Comparison of ENCODE assay signal across 17 cellular contexts in genomic region chr4:183140911-183141320, GRCh38. TPM values are rescaled to one million over a fixed set of nuclear protein-coding genes. Genes with fewer than 3 reads are reported as not detected.
DNase-seq lines count a peak whose midpoint lies in the region; ATAC-seq and TF ChIP-seq lines count a peak whose summit lies in the region.
"Had no signal": no experiment of that assay in that cellular context is flagged by ENCODE, and none has a peak within 500 bp of the region (broad histone marks: within the 10 kb centered on the region; RNA-seq: fewer than 3 reads in every experiment).

No MANE protein-coding gene starts in this region.

- H2AFZ ChIP-seq in OCI-LY3 (ENCODE audit: low read depth, low read length): 0 out of 2 replicates have a peak overlapping the region, but pooled peaks have one; percentile 13

- H3K9me3 ChIP-seq in OCI-LY3 (ENCODE audit: insufficient read depth, low read length): no peaks in the 10 kb centered on the region
- H3K9me3 ChIP-seq in testis: no peaks in the 10 kb centered on the region
- H3K9me3 ChIP-seq: esophagus muscularis mucosa had no signal

- H3K27ac Mint-ChIP-seq in natural killer cell treated with Interleukin-12 subunit alpha and Interleukin-12 subunit beta and Interleukin-15 and Interleukin-18, amount 100 ng/mL, for 72 hours: no peak overlapping the region
- H3K27ac Mint-ChIP-seq: activated naive CD4-positive, alpha-beta T cell treated with anti-CD3 and anti-CD28 coated beads, Interleukin-2, amount 50 U/mL, for 72 hours; memory B cell; stimulated activated naive CD8-positive, alpha-beta T cell treated with anti-CD3 and anti-CD28 coated beads, Interleukin-15, amount 100 ng/mL, for 72 hours had no signal

- H3K4me1 ChIP-seq in OCI-LY3 (ENCODE audit: low read length) (peaks cover 10% of the 10 kb centered on the region), testis (peaks cover 4% of the 10 kb centered on the region)

- H3K9me3 Mint-ChIP-seq in natural killer cell treated with Interleukin-12 subunit alpha and Interleukin-12 subunit beta and Interleukin-15 and Interleukin-18, amount 100 ng/mL, for 72 hours: no peaks in the 10 kb centered on the region
- H3K9me3 Mint-ChIP-seq: CD8-positive, alpha-beta memory T cell; memory B cell; stimulated activated naive CD8-positive, alpha-beta T cell treated with anti-CD3 and anti-CD28 coated beads, Interleukin-15, amount 100 ng/mL, for 72 hours had no signal

- H3K36me3 ChIP-seq in OCI-LY3 (replicated peaks; ENCODE audit: low read depth, low read length) (no peaks in the 10 kb centered on the region), testis (ENCODE audit: low read depth, missing control alignments) (no peaks in the 10 kb centered on the region)
- H3K36me3 ChIP-seq: esophagus muscularis mucosa had no signal

- H3K4me3 Mint-ChIP-seq in natural killer cell treated with Interleukin-12 subunit alpha and Interleukin-12 subunit beta and Interleukin-15 and Interleukin-18, amount 100 ng/mL, for 72 hours: no peak overlapping the region
- H3K4me3 Mint-ChIP-seq: CD8-positive, alpha-beta memory T cell; memory B cell; stimulated activated naive CD8-positive, alpha-beta T cell treated with anti-CD3 and anti-CD28 coated beads, Interleukin-15, amount 100 ng/mL, for 72 hours had no signal

- H3K4me1 Mint-ChIP-seq in natural killer cell treated with Interleukin-12 subunit alpha and Interleukin-12 subunit beta and Interleukin-15 and Interleukin-18, amount 100 ng/mL, for 72 hours (ENCODE audit: low read depth in 2 of 2): peaks cover 12 to 19% of the 10 kb centered on the region in 2 donors
- H3K4me1 Mint-ChIP-seq: memory B cell; stimulated activated naive CD8-positive, alpha-beta T cell treated with anti-CD3 and anti-CD28 coated beads, Interleukin-15, amount 100 ng/mL, for 72 hours had no signal

- TF ChIP-seq CTCF in OCI-LY3 (IDR thresholded peaks at IDR 0.05; ENCODE audit: low read depth, low read length) (no peak), testis (IDR thresholded peaks at IDR 0.05) (no peak)

- TF ChIP-seq POLR2A in testis (IDR thresholded peaks at IDR 0.05): no peak

- H3K27me3 ChIP-seq in OCI-LY3 (ENCODE audit: low read depth, low read length) (no peaks in the 10 kb centered on the region), testis (no peaks in the 10 kb centered on the region)
- H3K27me3 ChIP-seq: esophagus muscularis mucosa had no signal

- no peaks in the 10 kb centered on the region for H4K20me1 ChIP-seq in OCI-LY3 (ENCODE audit: insufficient read depth, low read length)

- H3K4me3 ChIP-seq in OCI-LY3 (ENCODE audit: low read length) (no peak overlapping the region), testis (no peak overlapping the region)
- H3K4me3 ChIP-seq: coronary artery, esophagus muscularis mucosa, skin epidermis had no signal

- no peak overlapping the region for H3K4me2 ChIP-seq in OCI-LY3 (ENCODE audit: low read length)

- WGBS in testis, 2 donors: 54 to 57% methylated on average over 2 of the region's 2 CpGs

- peak; percentile 33 to 40 for ATAC-seq in natural killer cell treated with Interleukin-12 subunit alpha and Interleukin-12 subunit beta and Interleukin-15 and Interleukin-18, amount 100 ng/mL, for 72 hours
- ATAC-seq in GM21737 (IDR thresholded peaks at IDR 0.05; ENCODE audit: unreplicated experiment): no peak
- ATAC-seq: activated naive CD4-positive, alpha-beta T cell treated with anti-CD3 and anti-CD28 coated beads, Interleukin-2, amount 50 U/mL, for 72 hours; stimulated activated naive CD8-positive, alpha-beta T cell treated with anti-CD3 and anti-CD28 coated beads, Interleukin-15, amount 100 ng/mL, for 72 hours had no signal

- intact Hi-C loops in testis (cut with DNase I; ENCODE audit: low total_unique reads): no loop called here

- H3K79me2 ChIP-seq in OCI-LY3 (ENCODE audit: low read length): no peaks in the 10 kb centered on the region

- peaks cover 3% of the 10 kb centered on the region in 2 donors for H3K27me3 Mint-ChIP-seq in natural killer cell treated with Interleukin-12 subunit alpha and Interleukin-12 subunit beta and Interleukin-15 and Interleukin-18, amount 100 ng/mL, for 72 hours
- H3K27me3 Mint-ChIP-seq: memory B cell; stimulated activated naive CD8-positive, alpha-beta T cell treated with anti-CD3 and anti-CD28 coated beads, Interleukin-15, amount 100 ng/mL, for 72 hours had no signal

- no peaks in the 10 kb centered on the region for H3K36me3 Mint-ChIP-seq in natural killer cell treated with Interleukin-12 subunit alpha and Interleukin-12 subunit beta and Interleukin-15 and Interleukin-18, amount 100 ng/mL, for 72 hours
- H3K36me3 Mint-ChIP-seq: activated naive CD4-positive, alpha-beta T cell treated with anti-CD3 and anti-CD28 coated beads, Interleukin-2, amount 50 U/mL, for 72 hours; CD8-positive, alpha-beta memory T cell; memory B cell had no signal

- H3K27ac ChIP-seq in OCI-LY3 (ENCODE audit: low read length) (no peak overlapping the region), testis (no peak overlapping the region)
- H3K27ac ChIP-seq: coronary artery, esophagus muscularis mucosa, skin epidermis had no signal

- DNase-seq in GM03348 (ENCODE audit: low spot score) (peak; percentile 64), dedifferentiated amniotic fluid mesenchymal stem cell (ENCODE audit: extremely low spot score) (peak; percentile 30), activated gamma-delta T cell (lab: John Stamatoyannopoulos, UW) (no peak), hepatic stellate cell (ENCODE audit: low spot score) (no peak), testis (no peak)
- DNase-seq in natural killer cell treated with Interleukin-12 subunit alpha and Interleukin-12 subunit beta and Interleukin-15 and Interleukin-18, amount 100 ng/mL, for 72 hours (ENCODE audit: low spot score): no peak
- DNase-seq: CD8-positive, alpha-beta memory T cell; GF-D8; occipital lobe; stimulated activated naive CD8-positive, alpha-beta T cell treated with anti-CD3 and anti-CD28 coated beads, Interleukin-15, amount 100 ng/mL, for 72 hours had no signal

- H3K9ac ChIP-seq in OCI-LY3 (ENCODE audit: low read length): no peak overlapping the region

RNA-seq across cellular contexts. Expression of gene WWC2, which starts 41.9 kb away (rescaled TPM):
- total RNA-seq in natural killer cell treated with Interleukin-12 subunit alpha and Interleukin-12 subunit beta and Interleukin-15 and Interleukin-18, amount 100 ng/mL, for 72 hours: 10 to 100 TPM in 1 of 2 donors, 1 to 10 TPM in 1; 5.1 to 10.0 TPM
- total RNA-seq in testis: 10 to 100 TPM; 64.2 to 76.7 TPM
- 34.4 TPM for polyA plus RNA-seq in testis (ENCODE audit: insufficient read depth, low read depth, low replicate concordance)

Comparison
In these comparisons a context has a peak if more than half of its experiments do, and no peak if none do; other contexts are left out.
1. DNase-seq: peak in GM03348 (single experiment) and dedifferentiated amniotic fluid mesenchymal stem cell (single experiment); none in natural killer cell treated with Interleukin-12 subunit alpha and Interleukin-12 subunit beta and Interleukin-15 and Interleukin-18, amount 100 ng/mL, for 72 hours (single experiment), activated gamma-delta T cell (single experiment), hepatic stellate cell (single experiment) and testis (single experiment).
2. RNA of gene WWC2, which starts 41.9 kb away (total RNA-seq): 64.2 to 76.7 TPM in testis; 5.1 to 10.0 TPM in natural killer cell treated with Interleukin-12 subunit alpha and Interleukin-12 subunit beta and Interleukin-15 and Interleukin-18, amount 100 ng/mL, for 72 hours; every median in the first group is over 4 times any median in the second.